ENCODE assay signal across 10 cellular contexts in genomic region chr1:89739013-89739843, GRCh38.
DNase-seq lines count a peak whose midpoint lies in the region; ATAC-seq lines count a peak whose summit lies in the region.
"Had no signal": no experiment of that assay in that cellular context is flagged by ENCODE, and none has a peak within 500 bp of the region (broad histone marks: within the 10 kb centered on the region; RNA-seq: fewer than 3 reads in every experiment).

No MANE protein-coding gene starts in this region.

- no peaks in the 10 kb centered on the region for H3K27me3 Mint-ChIP-seq in CD4-positive, alpha-beta memory T cell

- CTCF ChIA-PET in CD4-positive, alpha-beta memory T cell (lab: Charles Lee; ENCODE audit: partially characterized antibody) = interaction anchor here (1.3 to 2.2 kb wide), 2 partner anchors 24 to 46 kb away, joined by 3 to 13 read pairs; no protein-coding TSS in a partner anchor

- DNase-seq in CD4-positive, alpha-beta memory T cell = peak in 1 of 5 donors; percentile 69
- DNase-seq in activated T-helper 9 cell treated with anti-CD3 and anti-CD28 coated beads, Interleukin-2, amount 50 U/mL, for 16 hours (ENCODE audit: low read depth) = peak; percentile 45
- no peak for DNase-seq in SJCRH30
- DNase-seq in left lobe of liver (ENCODE audit: low spot score) = no peak
- DNase-seq: NCI-H1105 treated with DMSO at 0.1 percent for 48 hours had no signal

- no peaks in the 10 kb centered on the region for H3K27me3 ChIP-seq in CD4-positive, alpha-beta memory T cell (ENCODE audit: insufficient read depth, low read length)
- no peaks in the 10 kb centered on the region for H3K27me3 ChIP-seq in SJCRH30
- H3K27me3 ChIP-seq: dorsolateral prefrontal cortex had no signal

- 84 to 87% methylated on average over 8 to 9 of the region's 10 CpGs for whole genome bisulfite sequencing in mesodermal cell (ENCODE audit: insufficient coverage in 2 of 2), 2 experiments

- H3K4me3 ChIP-seq in CD4-positive, alpha-beta memory T cell (ENCODE audit: low read length in 2 of 2) = no peak overlapping the region
- H3K4me3 ChIP-seq in mesodermal cell (ENCODE audit: extremely low read depth, insufficient read depth, low read length, poor library complexity, severe bottlenecking) = no peak overlapping the region
- no peak overlapping the region for H3K4me3 ChIP-seq in SJCRH30
- H3K4me3 ChIP-seq: dorsolateral prefrontal cortex had no signal

- intact Hi-C loops in CD4-positive, alpha-beta memory T cell (cut with micrococcal nuclease) = no loop called here

- peak overlapping the region; percentile 46 to 82 (median 72) for H3K4me3 Mint-ChIP-seq in CD4-positive, alpha-beta memory T cell

- peak; percentile 70 for ATAC-seq in HG02852 (IDR thresholded peaks at IDR 0.05; ENCODE audit: unreplicated experiment)
- ATAC-seq in HG03196 (IDR thresholded peaks at IDR 0.05; ENCODE audit: unreplicated experiment) = no peak
- ATAC-seq in left lobe of liver = no peak
- no peak for ATAC-seq in HG02623 (IDR thresholded peaks at IDR 0.05; ENCODE audit: unreplicated experiment)

- H3K9me3 ChIP-seq in CD4-positive, alpha-beta memory T cell (ENCODE audit: control insufficient read depth in 1 of 2, low read length in 2 of 2) = no peaks in the 10 kb centered on the region
- H3K9me3 ChIP-seq in mesodermal cell (ENCODE audit: control insufficient read depth, low read length) (no peaks in the 10 kb centered on the region), SJCRH30 (replicated peaks) (no peaks in the 10 kb centered on the region)

- peaks cover 0 to 4% (median 0%) of the 10 kb centered on the region in 8 donors for H3K9me3 Mint-ChIP-seq in CD4-positive, alpha-beta memory T cell

- H3K4me1 Mint-ChIP-seq in CD4-positive, alpha-beta memory T cell = peaks cover 28 to 54% (median 43%) of the 10 kb centered on the region in 4 donors

- peaks cover 4 to 9% of the 10 kb centered on the region in 2 donors for H3K36me3 Mint-ChIP-seq in CD4-positive, alpha-beta memory T cell

- peaks cover 51% of the 10 kb centered on the region for H3K4me1 ChIP-seq in CD4-positive, alpha-beta memory T cell (ENCODE audit: insufficient read depth, low read length)
- H3K4me1 ChIP-seq in mesodermal cell (ENCODE audit: control insufficient read depth, insufficient read depth, low read length, poor library complexity, severe bottlenecking) = peaks cover 8% of the 10 kb centered on the region
- no peaks in the 10 kb centered on the region for H3K4me1 ChIP-seq in SJCRH30

- H3K36me3 ChIP-seq in CD4-positive, alpha-beta memory T cell (ENCODE audit: insufficient read depth, low read length) = no peaks in the 10 kb centered on the region
- H3K36me3 ChIP-seq in mesodermal cell (ENCODE audit: control insufficient read depth, insufficient read depth, low read length) = no peaks in the 10 kb centered on the region
- H3K36me3 ChIP-seq in SJCRH30 = no peaks in the 10 kb centered on the region

- peak overlapping the region; percentile 88 to 96 (median 94) for H3K27ac Mint-ChIP-seq in CD4-positive, alpha-beta memory T cell

- POLR2A ChIA-PET in CD4-positive, alpha-beta memory T cell (lab: Charles Lee; ENCODE audit: partially characterized antibody) = interaction anchor here (1.0 to 2.7 kb wide), 9 partner anchors 17 to 131 kb away, joined by 3 to 13 read pairs (median 3); partner anchors contain the start of gene LRRC8C

- H3K27ac ChIP-seq in CD4-positive, alpha-beta memory T cell (ENCODE audit: low read depth, low read length) = peak overlapping the region; percentile 41
- H3K27ac ChIP-seq in mesodermal cell (ENCODE audit: low read depth, low read length, severe bottlenecking) = peak overlapping the region; percentile 48
- H3K27ac ChIP-seq in SJCRH30 = no peak overlapping the region
